Comparison of ENCODE assay signal across 8 cellular contexts in the genomic region with DNA sequence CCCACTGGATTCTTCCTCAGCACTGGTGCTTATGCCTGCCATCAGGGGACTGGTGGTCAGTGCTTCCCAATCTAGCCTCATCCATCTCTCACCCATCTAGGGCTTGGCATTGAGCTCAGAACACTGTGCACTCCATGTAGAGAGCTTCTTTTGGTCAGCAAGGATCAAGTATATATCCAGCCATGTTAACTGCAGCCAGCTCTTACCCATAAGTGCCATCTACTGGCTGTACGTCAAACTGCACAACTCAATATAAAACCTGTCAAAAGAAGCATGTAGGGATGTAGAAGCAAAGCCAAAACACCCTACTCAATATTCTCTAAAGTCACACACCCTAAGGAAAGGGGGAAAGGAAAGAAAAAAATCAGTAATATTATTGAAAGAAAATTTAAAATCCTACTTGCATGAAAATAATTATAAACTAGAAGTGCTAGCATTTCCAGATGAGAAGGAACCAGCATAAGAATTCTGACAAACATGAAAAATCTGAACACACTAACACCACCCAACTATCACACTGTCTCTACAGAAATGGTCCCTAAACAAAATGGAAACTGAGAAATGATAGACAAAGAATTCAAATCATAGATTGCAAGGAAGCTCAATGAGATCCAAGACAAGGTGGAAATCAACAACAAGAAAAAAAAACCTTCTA.
A peak's percentile ranks its signal among the peaks of the same experiment; 100 is the strongest.
DNase-seq lines count a peak whose midpoint lies in the region; ATAC-seq and TF ChIP-seq lines count a peak whose summit lies in the region.

No MANE protein-coding gene starts in this region.

- no peak overlapping the region for H4K8ac ChIP-seq in mesendoderm (ENCODE audit: low read depth, low read length)

- CTCF ChIA-PET in activated CD4-positive, alpha-beta T cell treated with anti-CD3 and anti-CD28 coated beads for 36 hours (lab: Charles Lee), result interaction anchor here (0.7 to 1.2 kb wide), 6 partner anchors 11 to 1220 kb away, joined by 3 to 8 read pairs (median 4); no protein-coding TSS in a partner anchor

- no peak overlapping the region for H3K4me3 ChIP-seq in HL-60 (replicated peaks; ENCODE audit: insufficient read depth, low read length)
- no peak overlapping the region for H3K4me3 ChIP-seq in mesendoderm (ENCODE audit: low read length)

- H3K27ac ChIP-seq in HL-60 (replicated peaks), result no peak overlapping the region
- H3K27ac ChIP-seq in mesendoderm (ENCODE audit: low read depth, low read length), result no peak overlapping the region

- no peak overlapping the region for H2AK5ac ChIP-seq in mesendoderm (ENCODE audit: low read length)

- peak overlapping the region; percentile 81 for H4K5ac ChIP-seq in mesendoderm (ENCODE audit: low read length)

- no peaks in the 10 kb centered on the region for H3K36me3 Mint-ChIP-seq in activated CD4-positive, alpha-beta T cell treated with anti-CD3 and anti-CD28 coated beads for 36 hours (ENCODE audit: low read depth)

- intact Hi-C loops in activated CD4-positive, alpha-beta T cell treated with anti-CD3 and anti-CD28 coated beads for 36 hours (cut with DNase I, micrococcal nuclease), result loop anchor here (1.0 to 5.0 kb wide), 5 partner anchors 656 to 1381 kb away; no protein-coding TSS in a partner anchor

- no peaks in the 10 kb centered on the region for H3K79me2 ChIP-seq in mesendoderm (ENCODE audit: control insufficient read depth, insufficient read depth, low read length)

- H3K27me3 Mint-ChIP-seq in activated CD4-positive, alpha-beta T cell treated with anti-CD3 and anti-CD28 coated beads for 36 hours, result no peaks in the 10 kb centered on the region

- H3K4ac ChIP-seq in mesendoderm (ENCODE audit: low read depth, low read length), result no peak overlapping the region

- no peak overlapping the region for H3K23ac ChIP-seq in mesendoderm (ENCODE audit: low read length)

- H3K4me3 Mint-ChIP-seq in activated CD4-positive, alpha-beta T cell treated with anti-CD3 and anti-CD28 coated beads for 36 hours, result no peak overlapping the region

- DNase-seq in activated CD4-positive, alpha-beta T cell treated with anti-CD3 and anti-CD28 coated beads for 36 hours, result peak; percentile 39
- no peak for DNase-seq in activated CD4-positive, alpha-beta T cell treated with anti-CD3 and anti-CD28 coated beads, Interleukin-2, amount 50 U/mL, for 1 hour
- DNase-seq in HL-60 (ENCODE audit: low read depth in 1 of 2, low spot score in 1 of 2), result peak in 1 of 2 experiments; percentile 23
- DNase-seq in NOMO-1 treated with dmso at 0.1 percent for 144 hours (lab: John Stamatoyannopoulos, UW; ENCODE audit: unreplicated experiment), result peak; percentile 58
- DNase-seq in dermis microvascular lymphatic vessel endothelial cell (ENCODE audit: low read depth in 2 of 2), result peak; percentile 12 to 19
- DNase-seq in mesendoderm, result peak; percentile 68
- DNase-seq in NCI-H2227 treated with DMSO at 0.1 percent for 48 hours (lab: John Stamatoyannopoulos, UW), result no peak

- no peak overlapping the region for H2BK120ac ChIP-seq in mesendoderm (ENCODE audit: low read depth, low read length)

- H3K9ac ChIP-seq in mesendoderm (ENCODE audit: low read length), result no peak overlapping the region

- no peaks in the 10 kb centered on the region for H3K27me3 ChIP-seq in HL-60 (ENCODE audit: insufficient read depth, poor library complexity, severe bottlenecking)
- H3K27me3 ChIP-seq in mesendoderm (ENCODE audit: insufficient read depth, low read length, poor library complexity), result no peaks in the 10 kb centered on the region

- no peak overlapping the region for H2BK5ac ChIP-seq in mesendoderm (ENCODE audit: low read length)

- H3K4me1 ChIP-seq in mesendoderm (ENCODE audit: control insufficient read depth, low read depth, low read length), result no peaks in the 10 kb centered on the region

- ATAC-seq in activated CD4-positive, alpha-beta T cell treated with anti-CD3 and anti-CD28 coated beads for 36 hours, result peak; percentile 87
- peak; percentile 92 for ATAC-seq in GM21526 (IDR thresholded peaks at IDR 0.05; ENCODE audit: low FRiP score, unreplicated experiment)

- WGBS in mesendoderm (ENCODE audit: extremely low coverage, insufficient coverage, low lambda C conversion rate), result no CpG with 5 or more reads among the region's 1 CpG

- H3K56ac ChIP-seq in mesendoderm (ENCODE audit: low read length), result no peak overlapping the region

- POLR2A ChIA-PET in activated CD4-positive, alpha-beta T cell treated with anti-CD3 and anti-CD28 coated beads for 36 hours (lab: Charles Lee), result no interaction called here

- no peaks in the 10 kb centered on the region for H3K36me3 ChIP-seq in mesendoderm (ENCODE audit: control insufficient read depth, insufficient read depth, low read length)

- H3K79me1 ChIP-seq in mesendoderm (ENCODE audit: low read length), result no peaks in the 10 kb centered on the region

- no peak overlapping the region for H3K27ac Mint-ChIP-seq in activated CD4-positive, alpha-beta T cell treated with anti-CD3 and anti-CD28 coated beads for 36 hours

- TF ChIP-seq CTCF in HL-60 (IDR thresholded peaks at IDR 0.05; ENCODE audit: insufficient read depth, low read length), result peak; percentile 62

- H3K4me2 ChIP-seq in mesendoderm (ENCODE audit: low read length), result no peak overlapping the region

- no peak overlapping the region for H2BK15ac ChIP-seq in mesendoderm (replicated peaks; ENCODE audit: low read depth)

- H3K9me3 Mint-ChIP-seq in activated CD4-positive, alpha-beta T cell treated with anti-CD3 and anti-CD28 coated beads for 36 hours (ENCODE audit: low read depth), result peaks cover 5% of the 10 kb centered on the region

- H3K4me1 Mint-ChIP-seq in activated CD4-positive, alpha-beta T cell treated with anti-CD3 and anti-CD28 coated beads for 36 hours, result peaks cover 26% of the 10 kb centered on the region

- no peak overlapping the region for H3K18ac ChIP-seq in mesendoderm (ENCODE audit: low read length)

Comparison
In these comparisons a context has a peak if more than half of its experiments do, and no peak if none do; other contexts are left out.
1. DNase-seq: peak in activated CD4-positive, alpha-beta T cell treated with anti-CD3 and anti-CD28 coated beads for 36 hours (single experiment), NOMO-1 treated with dmso at 0.1 percent for 144 hours (single experiment), dermis microvascular lymphatic vessel endothelial cell (2 of 2) and mesendoderm (single experiment); none in activated CD4-positive, alpha-beta T cell treated with anti-CD3 and anti-CD28 coated beads, Interleukin-2, amount 50 U/mL, for 1 hour (single experiment) and NCI-H2227 treated with DMSO at 0.1 percent for 48 hours (single experiment).